In genomic region chr10:30115391-30116253, GRCh38 we compare ENCODE assay signal across 20 cellular contexts. TPM values are rescaled to one million over a fixed set of nuclear protein-coding genes. Genes with fewer than 3 reads are reported as not detected.
DNase-seq lines count a peak whose midpoint lies in the region; ATAC-seq, FAIRE-seq and TF ChIP-seq lines count a peak whose summit lies in the region.
"Had no signal": no experiment of that assay in that cellular context is flagged by ENCODE, and none has a peak within 500 bp of the region (broad histone marks: within the 10 kb centered on the region; RNA-seq: fewer than 3 reads in every experiment).

No MANE protein-coding gene starts in this region.

- H3K4me3 Mint-ChIP-seq in endothelial cell (ENCODE audit: unreplicated experiment) = no peak overlapping the region
- H3K4me3 Mint-ChIP-seq: activated naive CD8-positive, alpha-beta T cell treated with anti-CD3 and anti-CD28 coated beads, Interleukin-2, amount 50 U/mL, for 24 hours; CD8-positive, alpha-beta memory T cell had no signal

- ATAC-seq in Right ventricle myocardium inferior (no peak), HG03139 (IDR thresholded peaks at IDR 0.05; ENCODE audit: unreplicated experiment) (no peak)
- ATAC-seq: activated naive CD8-positive, alpha-beta T cell treated with anti-CD3 and anti-CD28 coated beads, Interleukin-2, amount 50 U/mL, for 24 hours; GM12878; mucosa of descending colon had no signal

- TF ChIP-seq EP300 in neural cell (conservative IDR thresholded peaks at IDR 0.05; ENCODE audit: poor library complexity, severe bottlenecking) = no peak

- H3K9ac ChIP-seq in neural cell (ENCODE audit: low read length) = peak overlapping the region; percentile 57

- H4K20me1 ChIP-seq in neural cell (ENCODE audit: insufficient read depth) = no peaks in the 10 kb centered on the region

- no peaks in the 10 kb centered on the region for H3K9me3 ChIP-seq in left ventricle myocardium inferior (replicated peaks)
- no peaks in the 10 kb centered on the region for H3K9me3 ChIP-seq in neural cell (ENCODE audit: low read length)
- H3K9me3 ChIP-seq: mucosa of descending colon had no signal

- intact Hi-C loops in left ventricle myocardium inferior (cut with micrococcal nuclease) = no loop called here
- intact Hi-C loops in Right ventricle myocardium inferior (cut with DNase I) = no loop called here

- peak overlapping the region; percentile 49 for H3K4me2 ChIP-seq in neural cell (ENCODE audit: low read length)

- no peak for TF ChIP-seq RAD21 in neural cell (conservative IDR thresholded peaks at IDR 0.05)

- H3K9me3 Mint-ChIP-seq in endothelial cell (ENCODE audit: unreplicated experiment) = no peaks in the 10 kb centered on the region
- H3K9me3 Mint-ChIP-seq: activated naive CD8-positive, alpha-beta T cell treated with anti-CD3 and anti-CD28 coated beads, Interleukin-2, amount 50 U/mL, for 24 hours; CD8-positive, alpha-beta memory T cell had no signal

- peaks cover 4% of the 10 kb centered on the region for H3K27me3 Mint-ChIP-seq in endothelial cell (ENCODE audit: unreplicated experiment)

- H2AFZ ChIP-seq in neural cell (ENCODE audit: low read depth, low read length) = peak overlapping the region; percentile 54

- TF ChIP-seq CTCF in left ventricle myocardium inferior (IDR thresholded peaks at IDR 0.05; ENCODE audit: borderline replicate concordance) (no peak), endothelial cell (IDR thresholded peaks at IDR 0.05; ENCODE audit: unreplicated experiment) (no peak), neural cell (IDR thresholded peaks at IDR 0.05; ENCODE audit: poor library complexity, severe bottlenecking) (no peak)

- H3K36me3 Mint-ChIP-seq in endothelial cell (ENCODE audit: low read depth, unreplicated experiment) = no peaks in the 10 kb centered on the region
- H3K36me3 Mint-ChIP-seq: CD8-positive, alpha-beta memory T cell had no signal

- H3K4me1 ChIP-seq in left ventricle myocardium inferior = peaks cover 17% of the 10 kb centered on the region

- H3K36me3 ChIP-seq in left ventricle myocardium inferior (no peaks in the 10 kb centered on the region), neural cell (ENCODE audit: insufficient read depth, low read length) (no peaks in the 10 kb centered on the region)

- H3F3A ChIP-seq in neural cell (ENCODE audit: insufficient read depth, low read length, poor library complexity, severe bottlenecking) = no peaks in the 10 kb centered on the region

- H3K27me3 ChIP-seq in left ventricle myocardium inferior (ENCODE audit: low read depth) (no peaks in the 10 kb centered on the region), neural cell (ENCODE audit: insufficient read depth, low read depth, low read length) (no peaks in the 10 kb centered on the region)

- H3K27ac ChIP-seq in left ventricle myocardium inferior (replicated peaks) = no peak overlapping the region
- H3K27ac ChIP-seq in neural cell (ENCODE audit: low read length) = peak overlapping the region; percentile 74

- H3K4me3 ChIP-seq in left ventricle myocardium inferior (peak overlapping the region; percentile 42), neural cell (ENCODE audit: low read length) (peak overlapping the region; percentile 60)
- H3K4me3 ChIP-seq: GM12878, mucosa of descending colon had no signal

- peaks cover 17% of the 10 kb centered on the region for H3K4me1 Mint-ChIP-seq in endothelial cell (ENCODE audit: unreplicated experiment)
- H3K4me1 Mint-ChIP-seq: activated naive CD8-positive, alpha-beta T cell treated with anti-CD3 and anti-CD28 coated beads, Interleukin-2, amount 50 U/mL, for 24 hours; CD8-positive, alpha-beta memory T cell had no signal

- no peaks in the 10 kb centered on the region for H3K79me2 ChIP-seq in neural cell (replicated peaks; ENCODE audit: insufficient read depth, low read length)

- H3K9me2 ChIP-seq in neural cell (ENCODE audit: insufficient read depth, low read length) = no peaks in the 10 kb centered on the region

- H3K27ac Mint-ChIP-seq in endothelial cell (ENCODE audit: unreplicated experiment) = peak overlapping the region; percentile 48
- H3K27ac Mint-ChIP-seq: activated naive CD8-positive, alpha-beta T cell treated with anti-CD3 and anti-CD28 coated beads, Interleukin-2, amount 50 U/mL, for 24 hours; CD8-positive, alpha-beta memory T cell had no signal

- DNase-seq in left ventricle myocardium inferior = no peak
- no peak for DNase-seq in Right ventricle myocardium inferior (ENCODE audit: missing footprints)
- DNase-seq in endothelial cell (ENCODE audit: low spot score) = no peak
- no peak for DNase-seq in frontal cortex (ENCODE audit: low spot score in 2 of 2)
- no peak for DNase-seq in stimulated activated naive CD4-positive, alpha-beta T cell (lab: John Stamatoyannopoulos, UW)
- DNase-seq in stimulated activated CD4-positive, alpha-beta T cell treated with anti-CD3 and anti-CD28 coated beads, Interleukin-2, amount 100 ng/mL, for 48 hours = no peak
- DNase-seq: ACHN; activated CD4-positive, alpha-beta T cell treated with anti-CD3 and anti-CD28 coated beads, Interleukin-2, amount 50 U/mL, for 1 hour; activated naive CD8-positive, alpha-beta T cell treated with anti-CD3 and anti-CD28 coated beads, Interleukin-2, amount 50 U/mL, for 24 hours; activated T-cell treated with anti-CD3 and anti-CD28 coated beads, Interleukin-2, amount 50 U/mL, for 48 hours; CD8-positive, alpha-beta memory T cell; cortex of kidney; EL; NK-92 treated with Interleukin-12 subunit alpha and Interleukin-12 subunit beta, amount 100 ng/mL, for 24 hours; SIG-M5; stimulated activated CD4-positive, alpha-beta T cell treated with anti-CD3 and anti-CD28 coated beads, Interleukin-4, amount 100 ng/mL, for 1 hour had no signal

- no peak for FAIRE-seq in frontal cortex (lab: Jason Lieb, UNC)
- FAIRE-seq: GM12878 had no signal

TF ChIP-seq in neural cell, 6 proteins besides CTCF, POLR2A, EP300 and RAD21:
- TF ChIP-seq EZH2 (IDR thresholded peaks at IDR 0.05; ENCODE audit: borderline replicate concordance, insufficient read depth, low read length, poor library complexity, severe bottlenecking) = no peak
- TF ChIP-seq, protein P1, sequence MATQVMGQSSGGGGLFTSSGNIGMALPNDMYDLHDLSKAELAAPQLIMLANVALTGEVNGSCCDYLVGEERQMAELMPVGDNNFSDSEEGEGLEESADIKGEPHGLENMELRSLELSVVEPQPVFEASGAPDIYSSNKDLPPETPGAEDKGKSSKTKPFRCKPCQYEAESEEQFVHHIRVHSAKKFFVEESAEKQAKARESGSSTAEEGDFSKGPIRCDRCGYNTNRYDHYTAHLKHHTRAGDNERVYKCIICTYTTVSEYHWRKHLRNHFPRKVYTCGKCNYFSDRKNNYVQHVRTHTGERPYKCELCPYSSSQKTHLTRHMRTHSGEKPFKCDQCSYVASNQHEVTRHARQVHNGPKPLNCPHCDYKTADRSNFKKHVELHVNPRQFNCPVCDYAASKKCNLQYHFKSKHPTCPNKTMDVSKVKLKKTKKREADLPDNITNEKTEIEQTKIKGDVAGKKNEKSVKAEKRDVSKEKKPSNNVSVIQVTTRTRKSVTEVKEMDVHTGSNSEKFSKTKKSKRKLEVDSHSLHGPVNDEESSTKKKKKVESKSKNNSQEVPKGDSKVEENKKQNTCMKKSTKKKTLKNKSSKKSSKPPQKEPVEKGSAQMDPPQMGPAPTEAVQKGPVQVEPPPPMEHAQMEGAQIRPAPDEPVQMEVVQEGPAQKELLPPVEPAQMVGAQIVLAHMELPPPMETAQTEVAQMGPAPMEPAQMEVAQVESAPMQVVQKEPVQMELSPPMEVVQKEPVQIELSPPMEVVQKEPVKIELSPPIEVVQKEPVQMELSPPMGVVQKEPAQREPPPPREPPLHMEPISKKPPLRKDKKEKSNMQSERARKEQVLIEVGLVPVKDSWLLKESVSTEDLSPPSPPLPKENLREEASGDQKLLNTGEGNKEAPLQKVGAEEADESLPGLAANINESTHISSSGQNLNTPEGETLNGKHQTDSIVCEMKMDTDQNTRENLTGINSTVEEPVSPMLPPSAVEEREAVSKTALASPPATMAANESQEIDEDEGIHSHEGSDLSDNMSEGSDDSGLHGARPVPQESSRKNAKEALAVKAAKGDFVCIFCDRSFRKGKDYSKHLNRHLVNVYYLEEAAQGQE (IDR thresholded peaks at IDR 0.05; ENCODE audit: borderline replicate concordance) = no peak
- no peak for TF ChIP-seq TAF1 (IDR thresholded peaks at IDR 0.05; ENCODE audit: low read depth)
- TF ChIP-seq POLR2AphosphoS5 (IDR thresholded peaks at IDR 0.05) = no peak

RNA-seq across cellular contexts. Expression of gene JCAD, which starts 56.2 kb away (rescaled TPM):
- total RNA-seq in left ventricle myocardium inferior (23.5 TPM), Right ventricle myocardium inferior (25.6 TPM), endothelial cell (ENCODE audit: unreplicated experiment) (234 TPM), frontal cortex (10.2 TPM)
- polyA plus RNA-seq in neural cell = 1.5 and 2.3 TPM in 2 replicates
- 8.5 and 8.7 TPM in 2 replicates for polyA minus RNA-seq in neural cell
- polyA plus RNA-seq: CD8-positive, alpha-beta memory T cell; GM12878 had no signal
